ENCODE assay signal across 21 cellular contexts in genomic region chr7:50648076-50648475, GRCh38.
DNase-seq lines count a peak whose midpoint lies in the region; TF ChIP-seq lines count a peak whose summit lies in the region.
"Had no signal": no experiment of that assay in that cellular context is flagged by ENCODE, and none has a peak within 500 bp of the region (broad histone marks: within the 10 kb centered on the region; RNA-seq: fewer than 3 reads in every experiment).

No MANE protein-coding gene starts in this region.

- no peak overlapping the region for H2AFZ ChIP-seq in neural progenitor cell (replicated peaks)

- no peak overlapping the region for H3K27ac Mint-ChIP-seq in neural progenitor cell
- H3K27ac Mint-ChIP-seq: HFFc6 had no signal

- no peak overlapping the region for H3K4me3 ChIP-seq in neural progenitor cell
- H3K4me3 ChIP-seq: BLaER1, GM12878 had no signal

- H3K9ac ChIP-seq in neural progenitor cell = no peak overlapping the region
- H3K9ac ChIP-seq: BLaER1 had no signal

- peaks cover 4% of the 10 kb centered on the region for H3F3A ChIP-seq in neural progenitor cell (ENCODE audit: low read depth)

- no peaks in the 10 kb centered on the region for H3K27me3 ChIP-seq in neural progenitor cell
- H3K27me3 ChIP-seq: BLaER1 had no signal

- H3K9me3 ChIP-seq in neural progenitor cell (ENCODE audit: low read depth) = no peaks in the 10 kb centered on the region
- H3K9me3 ChIP-seq: BLaER1 had no signal

- H3K4me3 Mint-ChIP-seq in neural progenitor cell = no peak overlapping the region
- H3K4me3 Mint-ChIP-seq: CD14-positive monocyte; CD4-positive, alpha-beta memory T cell; HFFc6 had no signal

- peaks cover 6% of the 10 kb centered on the region for H3K4me1 ChIP-seq in neural progenitor cell

- no peak overlapping the region for H3K27ac ChIP-seq in neural progenitor cell
- H3K27ac ChIP-seq: BLaER1 had no signal

- peaks cover 3% of the 10 kb centered on the region for H3K9me3 Mint-ChIP-seq in neural progenitor cell
- H3K9me3 Mint-ChIP-seq: CD14-positive monocyte; CD4-positive, alpha-beta memory T cell; HFFc6 had no signal

- peak overlapping the region; percentile 27 for H3K4me2 ChIP-seq in neural progenitor cell
- H3K4me2 ChIP-seq: BLaER1 had no signal

- no peaks in the 10 kb centered on the region for H3K79me2 ChIP-seq in neural progenitor cell (ENCODE audit: low read depth)

- peaks cover 6% of the 10 kb centered on the region for H3K27me3 Mint-ChIP-seq in neural progenitor cell (ENCODE audit: insufficient read depth, low read depth)
- H3K27me3 Mint-ChIP-seq: CD4-positive, alpha-beta memory T cell had no signal

- H4K20me1 ChIP-seq in neural progenitor cell (ENCODE audit: low read depth) = no peaks in the 10 kb centered on the region

- no peak for TF ChIP-seq CTCF in neural progenitor cell (IDR thresholded peaks at IDR 0.05)

- H3K36me3 ChIP-seq in neural progenitor cell = no peaks in the 10 kb centered on the region

- DNase-seq in activated CD8-positive, alpha-beta memory T cell treated with anti-CD3 and anti-CD28 coated beads, Interleukin-2, amount 50 U/mL, for 48 hours = peak; percentile 33
- no peak for DNase-seq in activated CD8-positive, alpha-beta memory T cell treated with anti-CD3 and anti-CD28 coated beads, Interleukin-2, amount 50 U/mL, for 4 hours
- DNase-seq in D341Med (ENCODE audit: low spot score) (peak; percentile 9), islet precursor cell (peak; percentile 32), neural progenitor cell (ENCODE audit: low spot score) (peak; percentile 13), NCI-H446 (lab: John Stamatoyannopoulos, UW) (no peak), NCI-H1092 (lab: John Stamatoyannopoulos, UW) (no peak), NCI-H69 (lab: John Stamatoyannopoulos, UW) (no peak)
- DNase-seq: 8988T; Calu3; CD4-positive, alpha-beta memory T cell; DMS 273 treated with DMSO at 0.1 percent for 48 hours; DMS53; DND-41; EL; GOT3; H7; HFFc6 had no signal

- H3K36me3 Mint-ChIP-seq in neural progenitor cell = peaks cover 70% of the 10 kb centered on the region

- H3K4me1 Mint-ChIP-seq in neural progenitor cell = peaks cover 12% of the 10 kb centered on the region

Comparison
In these comparisons a context has a peak if more than half of its experiments do, and no peak if none do; other contexts are left out.
1. DNase-seq: peak in activated CD8-positive, alpha-beta memory T cell treated with anti-CD3 and anti-CD28 coated beads, Interleukin-2, amount 50 U/mL, for 48 hours (single experiment), D341Med (single experiment), islet precursor cell (single experiment) and neural progenitor cell (single experiment); none in activated CD8-positive, alpha-beta memory T cell treated with anti-CD3 and anti-CD28 coated beads, Interleukin-2, amount 50 U/mL, for 4 hours (single experiment), NCI-H446 (0 of 2), NCI-H1092 (single experiment) and NCI-H69 (single experiment).